ENCODE assay signal across 8 cellular contexts in the genomic region with DNA sequence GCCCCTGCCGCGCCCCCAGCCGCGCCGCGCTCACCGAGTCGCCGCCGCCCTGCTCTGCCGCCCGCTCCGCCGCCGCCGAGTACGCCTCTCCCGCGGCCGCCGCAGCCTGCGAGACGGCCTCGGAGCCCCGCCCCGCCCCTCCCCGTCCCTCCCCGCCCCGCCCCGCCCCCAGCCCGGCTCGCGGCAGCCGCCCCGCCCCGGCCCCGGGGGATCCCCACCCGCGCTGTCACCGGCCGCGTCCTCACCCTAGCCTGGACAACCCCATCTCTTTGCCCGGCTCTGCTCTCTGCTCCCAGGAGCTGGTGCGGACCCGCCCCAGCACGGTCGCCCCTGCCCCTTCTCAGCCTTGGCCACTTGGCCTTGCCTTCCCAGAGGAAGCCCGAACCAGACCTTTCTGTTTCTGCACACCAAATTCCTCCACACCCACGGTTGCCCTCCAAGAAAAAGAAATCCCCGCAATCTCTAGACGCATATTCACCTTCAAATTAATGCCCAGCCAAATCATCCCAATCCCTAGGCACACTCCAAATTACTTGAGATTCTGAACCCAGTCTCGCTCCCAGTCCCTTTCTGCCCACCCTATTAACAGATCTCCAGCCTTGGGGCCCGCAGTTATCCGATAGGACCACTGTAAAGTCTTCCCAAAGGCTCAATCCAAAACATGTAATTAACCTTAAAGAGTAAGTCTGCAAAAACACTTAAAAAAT. TPM values are rescaled to one million over a fixed set of nuclear protein-coding genes. Genes with fewer than 3 reads are reported as not detected.
DNase-seq lines count a peak whose midpoint lies in the region; ATAC-seq and TF ChIP-seq lines count a peak whose summit lies in the region.

Gene CYRIA (minus strand): TSS at position 89 of the 707 bp plus-strand sequence. CDS start 77,715 bp downstream, outside the sequence.

- H3K4me3 ChIP-seq in neutrophil (ENCODE audit: low read depth in 1 of 2, low read length in 1 of 2) (peak within 1 kb of the TSS; percentile 92 to 97), transverse colon (peak within 1 kb of the TSS; percentile 44 to 74 (median 56))

- H3K9me3 ChIP-seq in neutrophil (no peaks in the 10 kb centered on the region), transverse colon (no peaks in the 10 kb centered on the region)

- no peak for TF ChIP-seq EP300 in transverse colon (IDR thresholded peaks at IDR 0.05; ENCODE audit: low read depth)

- 14 to 27% methylated on average over 9 to 16 of the region's 54 CpGs for WGBS in transverse colon (ENCODE audit: low coverage in 1 of 2), 2 donors

- intact Hi-C loops in transverse colon (cut with DNase I; ENCODE audit: low total_unique reads): no loop called here

- peaks cover 29% of the 10 kb centered on the region in 2 experiments for H3K4me1 ChIP-seq in neutrophil (ENCODE audit: control insufficient read depth in 1 of 2, insufficient read depth in 1 of 2, low read depth in 1 of 2, low read length in 1 of 2)
- peaks cover 2 to 46% (median 10%) of the 10 kb centered on the region in 4 donors for H3K4me1 ChIP-seq in transverse colon

- H3K27ac ChIP-seq in neutrophil: peak within 1 kb of the TSS; percentile 70
- H3K27ac ChIP-seq in transverse colon: peak within 1 kb of the TSS; percentile 61 to 79 (median 73)

- in situ Hi-C loops in transverse colon (cut with MboI; ENCODE audit: low pct_ligation_motif_present in 1 of 4, low pct_unique_long_range_greater_than_20kb in 1 of 4, low sequenced_read_pairs in 3 of 4): no loop called here

- ATAC-seq in GM18498 (IDR thresholded peaks at IDR 0.05; ENCODE audit: unreplicated experiment) (peak; percentile 74), HG02759 (IDR thresholded peaks at IDR 0.05; ENCODE audit: unreplicated experiment) (peak; percentile 77)

- DNase-seq in NOMO-1 treated with DMSO at 0.1 percent for 48 hours (lab: John Stamatoyannopoulos, UW; ENCODE audit: unreplicated experiment) (peak; percentile 48), globus pallidus (ENCODE audit: low spot score) (peak; percentile 58), transverse colon (peak; percentile 77), putamen (ENCODE audit: low spot score) (no peak)
- DNase-seq in activated gamma-delta T cell treated with anti-CD3 and anti-CD28 coated beads, Interleukin-2, amount 50 U/mL, for 16 hours (ENCODE audit: low read depth): peak; percentile 30

- no peak for TF ChIP-seq CTCF in neutrophil (IDR thresholded peaks at IDR 0.05)
- no peak for TF ChIP-seq CTCF in transverse colon (IDR thresholded peaks at IDR 0.05)

- no peak for TF ChIP-seq POLR2A in transverse colon (IDR thresholded peaks at IDR 0.05)

- H3K36me3 ChIP-seq in neutrophil (no peaks in the 10 kb centered on the region), transverse colon (no peaks in the 10 kb centered on the region)

- H3K27me3 ChIP-seq in neutrophil (peaks cover 39% of the 10 kb centered on the region), transverse colon (peaks cover 25% of the 10 kb centered on the region)

RNA-seq across cellular contexts. Expression of gene CYRIA, which starts in this region (rescaled TPM):
- total RNA-seq in transverse colon: 1 to 10 TPM in 3 of 4 donors, under 1 TPM in 1; 0.20 to 8.4 (median 2.6) TPM
